ENCODE assay signal across 1 cellular context in genomic region chr14:100322138-100322957, GRCh38.
TF ChIP-seq lines count a peak whose summit lies in the region.

No MANE protein-coding gene starts in this region.

TF ChIP-seq in H1, 55 proteins besides CTCF, POLR2A, EP300 and RAD21:
- TF ChIP-seq RXRA (IDR thresholded peaks at IDR 0.05; ENCODE audit: insufficient read depth, low read depth, low read length): no peak
- peak; percentile 53; the same call in 1 of the 2 replicates for TF ChIP-seq KDM1A (IDR thresholded peaks at IDR 0.05; ENCODE audit: borderline replicate concordance, low read length)
- no peak for TF ChIP-seq CTBP2 (IDR thresholded peaks at IDR 0.05; ENCODE audit: borderline replicate concordance, insufficient read depth, insufficient read length, low read length)
